In the genomic region with DNA sequence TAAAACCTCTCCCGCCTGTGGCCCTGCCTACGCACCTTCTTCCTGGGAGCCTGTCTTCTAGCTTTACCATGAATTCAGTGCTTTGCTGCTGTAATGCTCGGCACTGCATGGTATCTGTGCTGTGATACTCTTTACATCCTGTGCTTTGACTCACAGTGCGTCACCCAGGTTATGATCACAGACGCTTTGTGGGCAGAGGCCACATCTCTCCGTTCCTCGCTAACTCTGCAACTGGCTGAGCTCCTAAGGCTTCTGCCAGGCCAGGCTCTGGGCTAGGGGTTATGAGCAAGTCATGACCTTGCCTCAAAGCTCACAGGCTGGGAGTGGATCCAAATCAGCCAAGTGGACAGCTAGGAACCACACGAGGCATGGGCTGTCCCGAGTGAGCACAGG, we compare ENCODE assay signal across 8 cellular contexts. TPM values are rescaled to one million over a fixed set of nuclear protein-coding genes. Genes with fewer than 3 reads are reported as not detected.
DNase-seq lines count a peak whose midpoint lies in the region; ATAC-seq, FAIRE-seq and TF ChIP-seq lines count a peak whose summit lies in the region.

No MANE protein-coding gene starts in this region.

- H2AFZ ChIP-seq in smooth muscle cell (ENCODE audit: low read depth) = no peak overlapping the region

- ATAC-seq in gastrocnemius medialis = no peak

- H3K4me3 ChIP-seq in bronchial epithelial cell (ENCODE audit: low read depth, low read length) = no peak overlapping the region
- H3K4me3 ChIP-seq in smooth muscle cell = no peak overlapping the region
- H3K4me3 ChIP-seq in gastrocnemius medialis = no peak overlapping the region

- H3F3A ChIP-seq in smooth muscle cell (ENCODE audit: low read depth) = no peaks in the 10 kb centered on the region

- intact Hi-C loops in posterior vena cava (cut with DNase I) = no loop called here
- intact Hi-C loops in gastrocnemius medialis (cut with DNase I; ENCODE audit: low total_unique reads) = no loop called here

- peaks cover 8% of the 10 kb centered on the region for H3K4me1 ChIP-seq in smooth muscle cell (ENCODE audit: low read depth)
- H3K4me1 ChIP-seq in gastrocnemius medialis = no peaks in the 10 kb centered on the region

- 58% methylated on average over 9 of the region's 9 CpGs for WGBS in smooth muscle cell (ENCODE audit: low lambda C conversion rate)

- H3K9me3 ChIP-seq in smooth muscle cell (replicated peaks; ENCODE audit: low read depth) = no peaks in the 10 kb centered on the region
- no peaks in the 10 kb centered on the region for H3K9me3 ChIP-seq in gastrocnemius medialis

- no peaks in the 10 kb centered on the region for H3K27me3 ChIP-seq in bronchial epithelial cell (ENCODE audit: control insufficient read depth, insufficient read depth, low read length)
- no peaks in the 10 kb centered on the region for H3K27me3 ChIP-seq in smooth muscle cell (ENCODE audit: low read depth)
- H3K27me3 ChIP-seq in gastrocnemius medialis = no peaks in the 10 kb centered on the region

- H3K79me2 ChIP-seq in smooth muscle cell (ENCODE audit: low read depth) = no peaks in the 10 kb centered on the region

- no peak overlapping the region for H3K4me2 ChIP-seq in smooth muscle cell

- no peaks in the 10 kb centered on the region for H4K20me1 ChIP-seq in smooth muscle cell (ENCODE audit: low read depth)

- in situ Hi-C loops in gastrocnemius medialis (cut with MboI; ENCODE audit: low sequenced_read_pairs in 4 of 4) = no loop called here

- H3K36me3 ChIP-seq in bronchial epithelial cell (ENCODE audit: control insufficient read depth, insufficient read depth, low read length) = no peaks in the 10 kb centered on the region
- no peaks in the 10 kb centered on the region for H3K36me3 ChIP-seq in smooth muscle cell (ENCODE audit: low read depth)
- no peaks in the 10 kb centered on the region for H3K36me3 ChIP-seq in gastrocnemius medialis

- H3K27ac ChIP-seq in smooth muscle cell (ENCODE audit: low read depth) (peak overlapping the region; percentile 62), gastrocnemius medialis (no peak overlapping the region)

- TF ChIP-seq POLR2A in gastrocnemius medialis (IDR thresholded peaks at IDR 0.05) = no peak

- no peak for TF ChIP-seq CTCF in bronchial epithelial cell (IDR thresholded peaks at IDR 0.05; ENCODE audit: insufficient read depth, low read length, severe bottlenecking)
- TF ChIP-seq CTCF in smooth muscle cell (IDR thresholded peaks at IDR 0.05; ENCODE audit: borderline replicate concordance, insufficient read depth, poor library complexity, severe bottlenecking) = no peak
- TF ChIP-seq CTCF in gastrocnemius medialis (IDR thresholded peaks at IDR 0.05 in 4 of 5, conservative IDR thresholded peaks at IDR 0.05 in 1 of 5) = no peak

- no peak overlapping the region for H3K9ac ChIP-seq in smooth muscle cell (ENCODE audit: low read depth)

- peak; percentile 95 for FAIRE-seq in bronchial epithelial cell (lab: Jason Lieb, UNC)

- DNase-seq in GM04504 (ENCODE audit: low read depth) (peak; percentile 1), bronchial epithelial cell (ENCODE audit: low read depth) (peak; percentile 94), smooth muscle cell (lab: John Stamatoyannopoulos, UW; ENCODE audit: unreplicated experiment) (no peak), posterior vena cava (ENCODE audit: low spot score) (no peak), GDM1 (lab: John Stamatoyannopoulos, UW) (no peak), gastrocnemius medialis (no peak), DMS53 (lab: John Stamatoyannopoulos, UW) (no peak)
- DNase-seq in activated CD4-positive, alpha-beta T cell treated with anti-CD3 and anti-CD28 coated beads for 4 hours = peak; percentile 38 to 62

RNA-seq across cellular contexts. Expression of a gene that starts 23.2 kb away (rescaled TPM):
- total RNA-seq in bronchial epithelial cell = 0.51 and 0.53 TPM in 2 replicates
- 0.04 and 0.13 TPM in 2 replicates for total RNA-seq in smooth muscle cell
- 0.08 and 1.1 TPM in 2 replicates for polyA plus RNA-seq in smooth muscle cell
- total RNA-seq in posterior vena cava = 1 to 10 TPM in 1 of 2 donors, under 1 TPM in 1; 0.71 to 1.3 TPM
- under 1 TPM in 3 of 4 donors, not detected in 1; 0.03 to 0.05 (median 0.04) TPM for total RNA-seq in gastrocnemius medialis

RNA-seq across cellular contexts. Expression of a gene that starts 32.0 kb away (rescaled TPM):
- total RNA-seq in bronchial epithelial cell = 8.2 and 42.6 TPM in 2 replicates
- total RNA-seq in smooth muscle cell = 0.85 and 4.2 TPM in 2 replicates
- 2.2 and 9.5 TPM in 2 replicates for polyA plus RNA-seq in smooth muscle cell
- 1 to 10 TPM; 1.5 to 4.0 TPM for total RNA-seq in posterior vena cava
- 10 to 100 TPM in 1 of 4 donors, under 1 TPM in 1, not detected in 2; 0.13 to 11.5 TPM for total RNA-seq in gastrocnemius medialis

RNA-seq across cellular contexts. Expression of a gene that starts 42.8 kb away (rescaled TPM):
- total RNA-seq in bronchial epithelial cell (22.9 TPM in 2 replicates), smooth muscle cell (5.0 TPM in 1 of 2 replicates, not detected in the other), posterior vena cava (10 to 100 TPM in 1 of 2 donors, 1 to 10 TPM in 1; 4.9 to 13.8 TPM), gastrocnemius medialis (1 to 10 TPM; 1.7 to 7.6 (median 3.9) TPM)
- polyA plus RNA-seq in smooth muscle cell = 3.3 and 7.8 TPM in 2 replicates

Comparison
In these comparisons a context has a peak if more than half of its experiments do, and no peak if none do; other contexts are left out.
1. DNase-seq: peak in GM04504 (single experiment), activated CD4-positive, alpha-beta T cell treated with anti-CD3 and anti-CD28 coated beads for 4 hours (2 of 2) and bronchial epithelial cell (single experiment); none in smooth muscle cell (single experiment), posterior vena cava (single experiment), GDM1 (single experiment), gastrocnemius medialis (0 of 2) and DMS53 (single experiment).